Comparison of ENCODE assay signal across 33 cellular contexts in the genomic region with DNA sequence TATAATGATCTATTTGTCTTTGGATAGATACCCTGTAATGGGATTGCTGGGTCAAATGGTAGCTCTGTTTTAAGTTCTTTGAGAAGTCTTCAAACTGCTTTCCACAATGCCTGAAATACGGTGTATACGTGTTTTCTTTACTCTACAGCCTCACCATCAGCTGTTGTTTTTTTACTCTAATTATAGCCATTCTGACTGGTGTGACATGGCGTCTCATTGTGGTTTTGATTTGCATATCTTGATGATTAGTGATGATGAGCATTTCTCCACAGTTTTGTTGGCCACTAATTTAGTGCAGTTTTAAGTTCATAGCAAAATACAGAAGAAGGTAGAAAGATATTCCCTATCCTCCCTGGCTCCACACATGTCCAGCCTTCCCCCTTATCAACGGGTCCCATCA. TPM values are rescaled to one million over a fixed set of nuclear protein-coding genes. Genes with fewer than 3 reads are reported as not detected.
"Had no signal": no experiment of that assay in that cellular context is flagged by ENCODE, and none has a peak within 500 bp of the region (broad histone marks: within the 10 kb centered on the region; RNA-seq: fewer than 3 reads in every experiment).

No MANE protein-coding gene starts in this region.

- ATAC-seq: activated CD8-positive, alpha-beta memory T cell treated with anti-CD3 and anti-CD28 coated beads, Interleukin-2, amount 10 ng/mL, durations not matched to agents 7 days and 5 days; activated naive CD8-positive, alpha-beta T cell treated with anti-CD3 and anti-CD28 coated beads, Interleukin-2, amount 50 U/mL, for 24 hours; PC-3; SK-N-SH treated with all-trans-retinoic acid at 6 μM for 48 hours had no signal

- FAIRE-seq: bronchial epithelial cell had no signal

- DNase-seq: activated CD4-positive, alpha-beta memory T cell treated with anti-CD3 and anti-CD28 coated beads, Interleukin-2, amount 10 ng/mL, durations not matched to agents 7 days and 5 days; activated CD4-positive, alpha-beta T cell treated with anti-CD3 and anti-CD28 coated beads for 48 hours; activated CD8-positive, alpha-beta memory T cell treated with anti-CD3 and anti-CD28 coated beads for 24 hours; activated CD8-positive, alpha-beta memory T cell treated with anti-CD3 and anti-CD28 coated beads, Interleukin-2, amount 10 ng/mL, durations not matched to agents 7 days and 5 days; activated CD8-positive, alpha-beta memory T cell treated with anti-CD3 and anti-CD28 coated beads, Interleukin-2, amount 50 U/mL, for 48 hours; activated effector memory CD4-positive, alpha-beta T cell treated with Interleukin-2 at 50 U/mL for 16 hours; activated naive CD4-positive, alpha-beta T cell treated with anti-CD3 and anti-CD28 coated beads, Interleukin-2, amount 10 ng/mL, durations not matched to agents 7 days and 5 days; activated naive CD8-positive, alpha-beta T cell treated with anti-CD3 and anti-CD28 coated beads, Interleukin-2, amount 50 U/mL, for 24 hours; activated T-cell treated with anti-CD3 and anti-CD28 coated beads, Interleukin-2, amount 50 U/mL, for 48 hours; anterior cingulate cortex; caudate nucleus; cerebellar nuclear complex; NCI-H1048; NCI-H1105 treated with DMSO at 0.1 percent for 48 hours; NCI-H1436; NCI-H1694; NCI-H1930; NCI-H2081 treated with DMSO at 0.1 percent for 48 hours; NCI-H345; NCI-H524 treated with DMSO at 0.1 percent for 48 hours; PC-3; Peyer's patch; RPMI8226; SHP77 treated with DMSO at 0.1 percent for 48 hours; SW 1271; T-helper 1 cell; T-helper 9 cell; WERI-Rb-1 had no signal

- H3K36me3 ChIP-seq: Peyer's patch, SJSA1, WERI-Rb-1 had no signal

- H3K9me3 ChIP-seq: Peyer's patch, SJSA1 had no signal

- H3K27ac ChIP-seq: Peyer's patch, SJSA1, WERI-Rb-1 had no signal

- H3K4me1 ChIP-seq: SJSA1 had no signal

- H3K4me3 ChIP-seq: Peyer's patch, SJSA1 had no signal

- H3K27me3 ChIP-seq: Peyer's patch had no signal

RNA-seq across cellular contexts. Expression of a gene that starts 26.3 kb away (rescaled TPM):
- total RNA-seq: activated CD4-positive, alpha-beta memory T cell treated with anti-CD3 and anti-CD28 coated beads, Interleukin-2, amount 10 ng/mL, durations not matched to agents 7 days and 5 days; activated CD8-positive, alpha-beta memory T cell treated with anti-CD3 and anti-CD28 coated beads, Interleukin-2, amount 10 ng/mL, durations not matched to agents 7 days and 5 days; bronchial epithelial cell; M059J; NCI-H460; PC-3; Peyer's patch; SJSA1 had no signal
